Comparison of ENCODE assay signal across 25 cellular contexts in genomic region chr4:47505666-47506065, GRCh38.
"Had no signal": no experiment of that assay in that cellular context is flagged by ENCODE, and none has a peak within 500 bp of the region (broad histone marks: within the 10 kb centered on the region; RNA-seq: fewer than 3 reads in every experiment).

No MANE protein-coding gene starts in this region.

- H3K27me3 ChIP-seq: brain microvascular endothelial cell, cardiac muscle cell, MG63, SJSA1 had no signal

- H3K27me3 Mint-ChIP-seq: activated CD8-positive, alpha-beta memory T cell treated with anti-CD3 and anti-CD28 coated beads, Interleukin-2, amount 10 ng/mL, durations not matched to agents 7 days and 5 days; activated naive CD8-positive, alpha-beta T cell; activated T-cell treated with anti-CD3 and anti-CD28 coated beads, Interleukin-2, amount 50 U/mL, for 24 hours; T-helper 17 cell had no signal

- H3K36me3 ChIP-seq: brain microvascular endothelial cell, cardiac muscle cell, MG63, SJSA1 had no signal

- H3K36me3 Mint-ChIP-seq: activated CD8-positive, alpha-beta memory T cell treated with anti-CD3 and anti-CD28 coated beads, Interleukin-2, amount 10 ng/mL, durations not matched to agents 7 days and 5 days; activated naive CD8-positive, alpha-beta T cell; WTC11 had no signal

- ATAC-seq: activated CD8-positive, alpha-beta memory T cell treated with anti-CD3 and anti-CD28 coated beads, Interleukin-2, amount 10 ng/mL, durations not matched to agents 7 days and 5 days; PC-3; T-helper 17 cell; WTC11 had no signal

- H3K27ac ChIP-seq: brain microvascular endothelial cell, cardiac muscle cell, SJSA1 had no signal

- H3K9me3 ChIP-seq: MG63, SJSA1 had no signal

- H3K4me3 Mint-ChIP-seq: activated CD4-positive, alpha-beta T cell treated with anti-CD3 and anti-CD28 coated beads, Interleukin-2, amount 10 ng/mL, durations not matched to agents 24 days and 14 days; activated CD8-positive, alpha-beta memory T cell treated with anti-CD3 and anti-CD28 coated beads, Interleukin-2, amount 10 ng/mL, durations not matched to agents 7 days and 5 days; activated naive CD4-positive, alpha-beta T cell treated with anti-CD3 and anti-CD28 coated beads for 36 hours; activated naive CD8-positive, alpha-beta T cell; activated T-cell treated with anti-CD3 and anti-CD28 coated beads, Interleukin-2, amount 50 U/mL, for 24 hours; activated T-helper 1 cell treated with anti-CD3 and anti-CD28 coated beads, Interleukin-12 subunit alpha, Interleukin-12 subunit beta, Interleukin-2, Interleukin-4 antibody, amounts not matched to agents 30 ng/mL and 10 ng/mL and 1 ng/mL, durations not matched to agents 14 hours and 24 hours and 36 hours; T-helper 17 cell; WTC11 had no signal

- H3K4me3 ChIP-seq: cardiac muscle cell, MG63, SJSA1 had no signal

- H3K9me3 Mint-ChIP-seq: activated CD4-positive, alpha-beta T cell treated with anti-CD3 and anti-CD28 coated beads, Interleukin-2, amount 10 ng/mL, durations not matched to agents 24 days and 14 days; activated naive CD4-positive, alpha-beta T cell treated with anti-CD3 and anti-CD28 coated beads for 36 hours; activated T-cell treated with anti-CD3 and anti-CD28 coated beads, Interleukin-2, amount 50 U/mL, for 24 hours; activated T-helper 1 cell treated with anti-CD3 and anti-CD28 coated beads, Interleukin-12 subunit alpha, Interleukin-12 subunit beta, Interleukin-2, Interleukin-4 antibody, amounts not matched to agents 30 ng/mL and 10 ng/mL and 1 ng/mL, durations not matched to agents 14 hours and 24 hours and 36 hours had no signal

- H3K27ac Mint-ChIP-seq: activated CD4-positive, alpha-beta T cell treated with anti-CD3 and anti-CD28 coated beads, Interleukin-2, amount 10 ng/mL, durations not matched to agents 24 days and 14 days; activated CD8-positive, alpha-beta memory T cell treated with anti-CD3 and anti-CD28 coated beads, Interleukin-2, amount 10 ng/mL, durations not matched to agents 7 days and 5 days; activated naive CD4-positive, alpha-beta T cell treated with anti-CD3 and anti-CD28 coated beads for 36 hours; activated naive CD8-positive, alpha-beta T cell; activated T-cell treated with anti-CD3 and anti-CD28 coated beads, Interleukin-2, amount 50 U/mL, for 24 hours; activated T-helper 1 cell treated with anti-CD3 and anti-CD28 coated beads, Interleukin-12 subunit alpha, Interleukin-12 subunit beta, Interleukin-2, Interleukin-4 antibody, amounts not matched to agents 30 ng/mL and 10 ng/mL and 1 ng/mL, durations not matched to agents 14 hours and 24 hours and 36 hours; T-helper 17 cell; WTC11 had no signal

- DNase-seq: activated CD4-positive, alpha-beta T cell treated with anti-CD3 and anti-CD28 coated beads for 1 hour; activated CD4-positive, alpha-beta T cell treated with anti-CD3 and anti-CD28 coated beads, Interleukin-2, amount 10 ng/mL, durations not matched to agents 24 days and 14 days; activated CD4-positive, alpha-beta T cell treated with anti-CD3 and anti-CD28 coated beads, Interleukin-2, amount 50 U/mL, for 48 hours; activated CD8-positive, alpha-beta memory T cell treated with anti-CD3 and anti-CD28 coated beads, Interleukin-2, amount 10 ng/mL, durations not matched to agents 7 days and 5 days; activated effector memory CD4-positive, alpha-beta T cell treated with Interleukin-2 at 50 U/mL for 16 hours; activated naive CD4-positive, alpha-beta T cell treated with anti-CD3 and anti-CD28 coated beads for 36 hours; activated T-cell treated with anti-CD3 and anti-CD28 coated beads, Interleukin-2, amount 50 U/mL, for 24 hours; brain microvascular endothelial cell; MG63; MV-4-11; NCI-H1092 treated with DMSO at 0.1 percent for 48 hours; NCI-H1417 treated with DMSO at 0.1 percent for 48 hours; NCI-H1694 treated with DMSO at 0.1 percent for 48 hours; NCI-H2081; NCI-H510A treated with DMSO at 0.1 percent for 48 hours; NCI-H69; PC-3; SHP77; T-helper 17 cell; T-helper 9 cell had no signal
